9 cellular contexts compared by ENCODE assay signal in genomic region chr3:141360888-141361598, GRCh38. TPM values are rescaled to one million over a fixed set of nuclear protein-coding genes. Genes with fewer than 3 reads are reported as not detected.
DNase-seq lines count a peak whose midpoint lies in the region; FAIRE-seq and TF ChIP-seq lines count a peak whose summit lies in the region.
"Had no signal": no experiment of that assay in that cellular context is flagged by ENCODE, and none has a peak within 500 bp of the region (broad histone marks: within the 10 kb centered on the region; RNA-seq: fewer than 3 reads in every experiment).

No MANE protein-coding gene starts in this region.

- H3K36me3 ChIP-seq in neural progenitor cell: no peaks in the 10 kb centered on the region

- H3K27ac Mint-ChIP-seq in neural progenitor cell: no peak overlapping the region

- H3K4me2 ChIP-seq in neural progenitor cell: no peak overlapping the region

- no peaks in the 10 kb centered on the region for H3K79me2 ChIP-seq in neural progenitor cell (ENCODE audit: low read depth)

- FAIRE-seq in TTC549 (lab: Jason Lieb, UNC): peak; percentile 80
- FAIRE-seq: G401.6 had no signal

- H3K27me3 ChIP-seq in neural progenitor cell: no peaks in the 10 kb centered on the region

- peaks cover 9% of the 10 kb centered on the region for H3K9me3 Mint-ChIP-seq in neural progenitor cell

- H3K4me3 ChIP-seq in fibroblast of pulmonary artery (replicated peaks; ENCODE audit: low read depth, low read length) (no peak overlapping the region), neural progenitor cell (no peak overlapping the region)

- DNase-seq in NCI-H524 (lab: John Stamatoyannopoulos, UW) (peak; percentile 16 to 50), NCI-H524 treated with DMSO at 0.1 percent for 48 hours (lab: John Stamatoyannopoulos, UW) (no peak), H4 (ENCODE audit: low spot score) (peak; percentile 82), NCI-H128 (lab: John Stamatoyannopoulos, UW; ENCODE audit: unreplicated experiment) (peak; percentile 31), fibroblast of pulmonary artery (ENCODE audit: low read depth) (peak; percentile 92), neural progenitor cell (ENCODE audit: low spot score) (peak; percentile 65), cerebellar nuclear complex (lab: John Stamatoyannopoulos, UW) (no peak)

- no peaks in the 10 kb centered on the region for H3K4me1 ChIP-seq in neural progenitor cell

- peak; percentile 76 for TF ChIP-seq CTCF in fibroblast of pulmonary artery (IDR thresholded peaks at IDR 0.05; ENCODE audit: low read length, missing control alignments)
- peak; percentile 80 for TF ChIP-seq CTCF in neural progenitor cell (IDR thresholded peaks at IDR 0.05)

- no peaks in the 10 kb centered on the region for H3K27me3 Mint-ChIP-seq in neural progenitor cell (ENCODE audit: insufficient read depth, low read depth)

- H2AFZ ChIP-seq in neural progenitor cell (replicated peaks): peak overlapping the region; percentile 23

- H3K27ac ChIP-seq in neural progenitor cell: no peak overlapping the region

- H3K9me3 ChIP-seq in neural progenitor cell (ENCODE audit: low read depth): no peaks in the 10 kb centered on the region

- peaks cover 2% of the 10 kb centered on the region for H3K36me3 Mint-ChIP-seq in neural progenitor cell

- H3K4me3 Mint-ChIP-seq in neural progenitor cell: peak overlapping the region; percentile 6

- peaks cover 6% of the 10 kb centered on the region for H3K4me1 Mint-ChIP-seq in neural progenitor cell

- no peaks in the 10 kb centered on the region for H4K20me1 ChIP-seq in neural progenitor cell (ENCODE audit: low read depth)

- H3F3A ChIP-seq in neural progenitor cell (ENCODE audit: low read depth): no peaks in the 10 kb centered on the region

- H3K9ac ChIP-seq in neural progenitor cell: no peak overlapping the region

RNA-seq across cellular contexts. Expression of gene ZBTB38, which starts 7.3 kb away (rescaled TPM):
- total RNA-seq in H4 (2014; rRNA removed; shearing (Covaris generic)): 33.3 and 49.0 TPM in 2 replicates
- 16.9 and 24.5 TPM in 2 replicates for total RNA-seq in neural progenitor cell (ENCODE audit: low replicate concordance)

Comparison
In these comparisons a context has a peak if more than half of its experiments do, and no peak if none do; other contexts are left out.
1. DNase-seq: peak in NCI-H524 (2 of 2), H4 (single experiment), NCI-H128 (single experiment), fibroblast of pulmonary artery (single experiment) and neural progenitor cell (single experiment); none in NCI-H524 treated with DMSO at 0.1 percent for 48 hours (single experiment) and cerebellar nuclear complex (0 of 2).